Comparison of ENCODE assay signal across 10 cellular contexts in genomic region chr5:10633271-10634049, GRCh38.
DNase-seq lines count a peak whose midpoint lies in the region; ATAC-seq lines count a peak whose summit lies in the region.
"Had no signal": no experiment of that assay in that cellular context is flagged by ENCODE, and none has a peak within 500 bp of the region (broad histone marks: within the 10 kb centered on the region; RNA-seq: fewer than 3 reads in every experiment).

No MANE protein-coding gene starts in this region.

- H3K9me3 Mint-ChIP-seq in effector memory CD8-positive, alpha-beta T cell: peaks cover 0 to 3% of the 10 kb centered on the region in 2 donors
- peaks cover 6 to 8% of the 10 kb centered on the region in 2 donors for H3K9me3 Mint-ChIP-seq in stimulated activated naive B cell treated with anti-CD40 and anti-IgM and Interleukin-4, amounts not matched to agents 10 μg/mL and 1 μg/mL and 100 μg/mL, for 72 hours

- H3K4me3 Mint-ChIP-seq in effector memory CD8-positive, alpha-beta T cell: peak overlapping the region; percentile 79 to 81
- peak overlapping the region; percentile 69 to 72 for H3K4me3 Mint-ChIP-seq in stimulated activated naive B cell treated with anti-CD40 and anti-IgM and Interleukin-4, amounts not matched to agents 10 μg/mL and 1 μg/mL and 100 μg/mL, for 72 hours

- DNase-seq in activated CD8-positive, alpha-beta memory T cell treated with anti-CD3 and anti-CD28 coated beads, Interleukin-2, amount 50 U/mL, for 48 hours: peak; percentile 74
- no peak for DNase-seq in activated CD8-positive, alpha-beta memory T cell treated with anti-CD3 and anti-CD28 coated beads, Interleukin-2, amount 50 U/mL, for 4 hours
- DNase-seq in activated CD4-positive, alpha-beta T cell treated with anti-CD3 and anti-CD28 coated beads for 48 hours: peak; percentile 60
- peak; percentile 20 to 38 (median 28) for DNase-seq in effector memory CD8-positive, alpha-beta T cell
- DNase-seq in stimulated activated naive B cell treated with anti-CD40 and anti-IgM and Interleukin-4, amounts not matched to agents 10 μg/mL and 1 μg/mL and 100 μg/mL, for 72 hours: no peak
- DNase-seq in effector CD8-positive, alpha-beta T cell (lab: John Stamatoyannopoulos, UW): no peak
- DNase-seq in aorta: no peak
- DNase-seq: NCI-H2107 had no signal

- no peaks in the 10 kb centered on the region for H3K4me1 ChIP-seq in aorta (ENCODE audit: control insufficient read depth in 1 of 2, insufficient read depth in 2 of 2, low read length in 2 of 2)

- H3K27ac Mint-ChIP-seq in effector memory CD8-positive, alpha-beta T cell: peak overlapping the region; percentile 87 to 95
- peak overlapping the region; percentile 99 for H3K27ac Mint-ChIP-seq in stimulated activated naive B cell treated with anti-CD40 and anti-IgM and Interleukin-4, amounts not matched to agents 10 μg/mL and 1 μg/mL and 100 μg/mL, for 72 hours

- peaks cover 38 to 51% of the 10 kb centered on the region in 2 donors for H3K4me1 Mint-ChIP-seq in effector memory CD8-positive, alpha-beta T cell (ENCODE audit: low read depth in 2 of 2)
- H3K4me1 Mint-ChIP-seq in stimulated activated naive B cell treated with anti-CD40 and anti-IgM and Interleukin-4, amounts not matched to agents 10 μg/mL and 1 μg/mL and 100 μg/mL, for 72 hours: peaks cover 80 to 94% of the 10 kb centered on the region in 2 donors

- no peak overlapping the region for H3K4me3 ChIP-seq in aorta (ENCODE audit: low read length in 2 of 2)
- H3K4me3 ChIP-seq: tibial nerve had no signal

- H3K36me3 ChIP-seq in aorta (ENCODE audit: control insufficient read depth in 1 of 2, insufficient read depth in 2 of 2, low read length in 1 of 2): no peaks in the 10 kb centered on the region

- peaks cover 10 to 28% of the 10 kb centered on the region in 2 donors for H3K27me3 Mint-ChIP-seq in effector memory CD8-positive, alpha-beta T cell
- H3K27me3 Mint-ChIP-seq in stimulated activated naive B cell treated with anti-CD40 and anti-IgM and Interleukin-4, amounts not matched to agents 10 μg/mL and 1 μg/mL and 100 μg/mL, for 72 hours: no peaks in the 10 kb centered on the region

- no peaks in the 10 kb centered on the region for H3K27me3 ChIP-seq in aorta (ENCODE audit: control insufficient read depth in 1 of 2, insufficient read depth in 2 of 2, low read length in 1 of 2)
- H3K27me3 ChIP-seq: tibial nerve had no signal

- H3K9me3 ChIP-seq in aorta (ENCODE audit: control insufficient read depth, low read length): no peaks in the 10 kb centered on the region
- H3K9me3 ChIP-seq: tibial nerve had no signal

- 85 to 89% methylated on average over 28 of the region's 28 CpGs for WGBS in aorta, 2 donors

- intact Hi-C loops in aorta (cut with DNase I): no loop called here

- peaks cover 6% of the 10 kb centered on the region for H3K36me3 Mint-ChIP-seq in effector memory CD8-positive, alpha-beta T cell (ENCODE audit: insufficient read depth)
- H3K36me3 Mint-ChIP-seq in stimulated activated naive B cell treated with anti-CD40 and anti-IgM and Interleukin-4, amounts not matched to agents 10 μg/mL and 1 μg/mL and 100 μg/mL, for 72 hours: peaks cover 70 to 87% of the 10 kb centered on the region in 2 donors

- ATAC-seq in effector memory CD8-positive, alpha-beta T cell (replicated peaks): peak; percentile 70
- ATAC-seq in stimulated activated naive B cell treated with anti-CD40 and anti-IgM and Interleukin-4, amounts not matched to agents 10 μg/mL and 1 μg/mL and 100 μg/mL, for 72 hours (replicated peaks): no peak
- ATAC-seq in HG02884 (IDR thresholded peaks at IDR 0.05; ENCODE audit: unreplicated experiment): no peak
- no peak for ATAC-seq in aorta (ENCODE audit: low FRiP score)

- H3K27ac ChIP-seq in aorta (ENCODE audit: low read depth in 1 of 2, low read length in 2 of 2): no peak overlapping the region
- H3K27ac ChIP-seq: tibial nerve had no signal

Comparison
In these comparisons a context has a peak if more than half of its experiments do, and no peak if none do; other contexts are left out.
1. DNase-seq: peak in activated CD8-positive, alpha-beta memory T cell treated with anti-CD3 and anti-CD28 coated beads, Interleukin-2, amount 50 U/mL, for 48 hours (single experiment), activated CD4-positive, alpha-beta T cell treated with anti-CD3 and anti-CD28 coated beads for 48 hours (single experiment) and effector memory CD8-positive, alpha-beta T cell (3 of 3); none in activated CD8-positive, alpha-beta memory T cell treated with anti-CD3 and anti-CD28 coated beads, Interleukin-2, amount 50 U/mL, for 4 hours (single experiment), stimulated activated naive B cell treated with anti-CD40 and anti-IgM and Interleukin-4, amounts not matched to agents 10 μg/mL and 1 μg/mL and 100 μg/mL, for 72 hours (single experiment), effector CD8-positive, alpha-beta T cell (single experiment) and aorta (0 of 2).